In genomic region chr1:226679303-226679702, GRCh38 we compare ENCODE assay signal across 9 cellular contexts. TPM values are rescaled to one million over a fixed set of nuclear protein-coding genes. Genes with fewer than 3 reads are reported as not detected.
DNase-seq lines count a peak whose midpoint lies in the region; ATAC-seq and TF ChIP-seq lines count a peak whose summit lies in the region.
"Had no signal": no experiment of that assay in that cellular context is flagged by ENCODE, and none has a peak within 500 bp of the region (broad histone marks: within the 10 kb centered on the region; RNA-seq: fewer than 3 reads in every experiment).

No MANE protein-coding gene starts in this region.

- H3K4me3 ChIP-seq in Caco-2 (ENCODE audit: low read depth, low read length) (no peak overlapping the region), OCI-LY3 (ENCODE audit: low read length) (peak overlapping the region; percentile 78), parathyroid adenoma (ENCODE audit: low read depth, low read length) (no peak overlapping the region)
- H3K4me3 ChIP-seq in effector memory CD4-positive, alpha-beta T cell (ENCODE audit: insufficient read depth, low read depth, low read length, poor library complexity, severe bottlenecking), result peak overlapping the region; percentile 40

- H3K4me2 ChIP-seq in OCI-LY3 (ENCODE audit: low read length) (peak overlapping the region; percentile 84), parathyroid adenoma (ENCODE audit: low read length) (no peak overlapping the region)

- no TSS peak for BruUV-seq in Caco-2 (replicated peaks; lab: Mats Ljungman, UMichigan)

- H3K4me1 ChIP-seq in Caco-2, result peaks cover 21% of the 10 kb centered on the region
- peaks cover 47% of the 10 kb centered on the region for H3K4me1 ChIP-seq in OCI-LY3 (ENCODE audit: low read length)
- H3K4me1 ChIP-seq in effector memory CD4-positive, alpha-beta T cell (ENCODE audit: control insufficient read depth, insufficient read depth, low read length, poor library complexity, severe bottlenecking), result peaks cover 94% of the 10 kb centered on the region
- H3K4me1 ChIP-seq in parathyroid adenoma, result peaks cover 2% of the 10 kb centered on the region

- H3K27me3 ChIP-seq in Caco-2 (replicated peaks; ENCODE audit: control insufficient read depth, insufficient read depth, low read length) (no peaks in the 10 kb centered on the region), OCI-LY3 (ENCODE audit: low read depth, low read length) (peaks cover 7% of the 10 kb centered on the region; the same call in 1 of the 2 replicates), parathyroid adenoma (ENCODE audit: control insufficient read depth, insufficient read depth, low read length) (no peaks in the 10 kb centered on the region)
- no peaks in the 10 kb centered on the region for H3K27me3 ChIP-seq in effector memory CD4-positive, alpha-beta T cell (replicated peaks; ENCODE audit: control insufficient read depth, insufficient read depth, low read length, poor library complexity, severe bottlenecking)

- peak overlapping the region; percentile 75 for H3K4me3 Mint-ChIP-seq in Caco-2 (ENCODE audit: unreplicated experiment)

- H3K27ac ChIP-seq in OCI-LY3 (ENCODE audit: low read length) (no peak overlapping the region), parathyroid adenoma (peak overlapping the region; percentile 52)
- peak overlapping the region; percentile 92 for H3K27ac ChIP-seq in effector memory CD4-positive, alpha-beta T cell (ENCODE audit: insufficient read depth, low read length, poor library complexity, severe bottlenecking)

- DNase-seq in Caco-2 (no peak), DMS 273 treated with DMSO at 0.1 percent for 48 hours (lab: John Stamatoyannopoulos, UW) (no peak)
- DNase-seq in effector memory CD4-positive, alpha-beta T cell, result no peak
- DNase-seq in stimulated activated CD4-positive, alpha-beta T cell treated with anti-CD3 and anti-CD28 coated beads, Interleukin-4, amount 100 ng/mL, for 1 hour, result no peak
- DNase-seq: NCI-H2029 treated with DMSO at 0.1 percent for 48 hours had no signal

- H3K27ac Mint-ChIP-seq in Caco-2 (ENCODE audit: unreplicated experiment), result peak overlapping the region; percentile 98

- peak overlapping the region; percentile 63 for H3K9ac ChIP-seq in OCI-LY3 (ENCODE audit: low read length)
- H3K9ac ChIP-seq in parathyroid adenoma, result no peak overlapping the region

- peaks cover 26% of the 10 kb centered on the region for H3K4me1 Mint-ChIP-seq in Caco-2 (ENCODE audit: low read depth, unreplicated experiment)

- CTCF ChIA-PET in Caco-2 (lab: Charles Lee), result interaction anchor here (0.7 to 1.1 kb wide), 3 partner anchors 25 to 151 kb away, joined by 3 to 6 read pairs (median 3); no protein-coding TSS in a partner anchor

- POLR2A ChIA-PET in Caco-2 (lab: Charles Lee), result interaction anchor here (0.8 to 1.0 kb wide), 3 partner anchors 24 to 136 kb away, joined by 3 to 4 read pairs (median 3); no protein-coding TSS in a partner anchor

- H3K36me3 ChIP-seq in Caco-2 (ENCODE audit: control insufficient read depth, insufficient read depth, low read length) (no peaks in the 10 kb centered on the region), OCI-LY3 (replicated peaks; ENCODE audit: low read depth, low read length) (no peaks in the 10 kb centered on the region), parathyroid adenoma (ENCODE audit: control insufficient read depth, insufficient read depth, low read length) (no peaks in the 10 kb centered on the region)
- H3K36me3 ChIP-seq in effector memory CD4-positive, alpha-beta T cell (ENCODE audit: control insufficient read depth, insufficient read depth, low read length), result no peaks in the 10 kb centered on the region

- H3K27me3 Mint-ChIP-seq in Caco-2 (ENCODE audit: insufficient read depth, unreplicated experiment), result no peaks in the 10 kb centered on the region

- H3K79me2 ChIP-seq in OCI-LY3 (ENCODE audit: low read length) (no peaks in the 10 kb centered on the region), parathyroid adenoma (no peaks in the 10 kb centered on the region)

- H4K20me1 ChIP-seq in OCI-LY3 (ENCODE audit: insufficient read depth, low read length), result peaks cover 14% of the 10 kb centered on the region; the same call in 1 of the 2 replicates

- H2AFZ ChIP-seq in OCI-LY3 (ENCODE audit: low read depth, low read length) (no peak overlapping the region), parathyroid adenoma (no peak overlapping the region)

- TF ChIP-seq CTCF in Caco-2 (IDR thresholded peaks at IDR 0.05; ENCODE audit: insufficient read depth in 1 of 2, low read depth in 1 of 2, low read length in 1 of 2, severe bottlenecking in 1 of 2, unreplicated experiment in 1 of 2) (no peak), OCI-LY3 (IDR thresholded peaks at IDR 0.05; ENCODE audit: low read depth, low read length) (no peak), parathyroid adenoma (IDR thresholded peaks at IDR 0.05) (no peak)

- no peak for TF ChIP-seq POLR2A in GM18505 (IDR thresholded peaks at IDR 0.05; ENCODE audit: borderline replicate concordance, extremely low read depth, insufficient read depth, insufficient read length)

- intact Hi-C loops in Caco-2 (cut with micrococcal nuclease; ENCODE audit: unreplicated experiment), result no loop called here

- ATAC-seq in GM18505 (IDR thresholded peaks at IDR 0.05; ENCODE audit: unreplicated experiment), result no peak
- no peak for ATAC-seq in GM21367 (IDR thresholded peaks at IDR 0.05; ENCODE audit: unreplicated experiment)

- H3K36me3 Mint-ChIP-seq in Caco-2 (ENCODE audit: insufficient read depth, unreplicated experiment), result peaks cover 9% of the 10 kb centered on the region

- no peaks in the 10 kb centered on the region for H3K9me3 Mint-ChIP-seq in Caco-2 (ENCODE audit: unreplicated experiment)

- no peaks in the 10 kb centered on the region for H3K9me3 ChIP-seq in Caco-2
- no peaks in the 10 kb centered on the region for H3K9me3 ChIP-seq in OCI-LY3 (ENCODE audit: insufficient read depth, low read length)
- H3K9me3 ChIP-seq in effector memory CD4-positive, alpha-beta T cell (ENCODE audit: control insufficient read depth, low read length), result no peaks in the 10 kb centered on the region
- no peaks in the 10 kb centered on the region for H3K9me3 ChIP-seq in parathyroid adenoma (ENCODE audit: control insufficient read depth, low read length)

RNA-seq across cellular contexts. Expression of gene ITPKB, which starts 59.8 kb away (rescaled TPM):
- total RNA-seq in Caco-2 (2022), result 4.4 and 5.2 TPM in 2 replicates

Comparison
In these comparisons a context has a peak if more than half of its experiments do, and no peak if none do; other contexts are left out.
1. H3K4me3 ChIP-seq: peak in OCI-LY3 (single experiment) and effector memory CD4-positive, alpha-beta T cell (single experiment); none in Caco-2 (single experiment) and parathyroid adenoma (single experiment).